14 cellular contexts compared by ENCODE assay signal in the genomic region with DNA sequence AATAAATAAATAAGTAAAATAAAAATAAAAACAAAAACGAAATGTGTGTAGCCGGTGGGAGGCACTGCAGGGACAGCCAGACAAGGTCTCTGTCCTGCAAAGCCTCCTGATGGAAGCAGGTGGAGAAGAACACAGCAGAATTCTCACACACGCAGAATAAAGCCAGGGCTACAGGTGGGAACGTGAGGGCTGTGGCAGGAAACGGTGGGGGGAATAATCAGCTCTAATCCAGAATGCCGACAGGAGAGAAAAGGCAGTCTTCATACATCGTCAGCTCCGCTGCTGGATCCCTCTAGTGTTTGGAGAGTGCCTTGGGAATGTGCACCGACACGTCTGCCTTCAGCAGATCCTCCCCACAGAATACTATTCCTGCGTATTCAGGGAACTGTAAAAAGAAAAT. TPM values are rescaled to one million over a fixed set of nuclear protein-coding genes. Genes with fewer than 3 reads are reported as not detected.
DNase-seq lines count a peak whose midpoint lies in the region; ATAC-seq and TF ChIP-seq lines count a peak whose summit lies in the region.
"Had no signal": no experiment of that assay in that cellular context is flagged by ENCODE, and none has a peak within 500 bp of the region (broad histone marks: within the 10 kb centered on the region; RNA-seq: fewer than 3 reads in every experiment).

No MANE protein-coding gene starts in this region.

- no peak overlapping the region for H2BK20ac ChIP-seq in H9 (ENCODE audit: low read depth, low read length, poor library complexity, severe bottlenecking)

- H3K79me1 ChIP-seq in H9 (ENCODE audit: insufficient read depth, low read depth, low read length, poor library complexity, severe bottlenecking): no peaks in the 10 kb centered on the region

- no peak overlapping the region for H2BK120ac ChIP-seq in H9 (ENCODE audit: low read depth, low read length, poor library complexity, severe bottlenecking)

- no peak overlapping the region for H2AFZ ChIP-seq in H9 (ENCODE audit: low read length)
- no peak overlapping the region for H2AFZ ChIP-seq in hepatocyte

- no peak overlapping the region for H3K18ac ChIP-seq in H9 (ENCODE audit: insufficient read length, low read depth, low read length)

- no peak overlapping the region for H2AK5ac ChIP-seq in H9 (ENCODE audit: insufficient read length, low read length)

- H3K4me1 Mint-ChIP-seq in H9: peaks cover 0 to 3% of the 10 kb centered on the region in 2 experiments; a peak in 1 of 4 replicates
- peaks cover 7% of the 10 kb centered on the region for H3K4me1 Mint-ChIP-seq in stimulated activated naive CD8-positive, alpha-beta T cell treated with anti-CD3 and anti-CD28 coated beads, Interleukin-15, amount 100 ng/mL, for 72 hours

- no peak overlapping the region for H3T11ph ChIP-seq in H9 (ENCODE audit: low read length)

- H3K36me3 Mint-ChIP-seq in H9 (ENCODE audit: insufficient read depth in 1 of 3, low read depth in 3 of 3): no peaks in the 10 kb centered on the region

- no peak for ATAC-seq in stimulated activated naive CD8-positive, alpha-beta T cell treated with anti-CD3 and anti-CD28 coated beads, Interleukin-15, amount 100 ng/mL, for 72 hours
- no peak for ATAC-seq in GM18907 (IDR thresholded peaks at IDR 0.05; ENCODE audit: unreplicated experiment)

- no peak overlapping the region for H3K9ac ChIP-seq in H9 (ENCODE audit: extremely low read depth, insufficient read length, low read length)

- no peak overlapping the region for H2BK15ac ChIP-seq in H9 (ENCODE audit: low read depth, low read length)

- no peak overlapping the region for H3K14ac ChIP-seq in H9 (ENCODE audit: insufficient read depth, low read length)

- no peak for TF ChIP-seq EP300 in esophagus muscularis mucosa (IDR thresholded peaks at IDR 0.05)

- H3K27ac ChIP-seq in H9 (ENCODE audit: insufficient read length, low read depth, low read length) (no peak overlapping the region), WERI-Rb-1 (no peak overlapping the region), hepatocyte (no peak overlapping the region), esophagus muscularis mucosa (replicated peaks in 1 of 4) (no peak overlapping the region), adrenal gland (no peak overlapping the region)
- H3K27ac ChIP-seq: transverse colon had no signal

- no peak overlapping the region for H4K91ac ChIP-seq in H9 (ENCODE audit: insufficient read length, low read depth, low read length)

- H3K4me3 Mint-ChIP-seq in H9: no peak overlapping the region; a peak in 1 of 5 replicates
- H3K4me3 Mint-ChIP-seq in stimulated activated naive CD8-positive, alpha-beta T cell treated with anti-CD3 and anti-CD28 coated beads, Interleukin-15, amount 100 ng/mL, for 72 hours: no peak overlapping the region
- H3K4me3 Mint-ChIP-seq: activated naive CD4-positive, alpha-beta T cell treated with anti-CD3 and anti-CD28 coated beads for 36 hours had no signal

- no peak overlapping the region for H3K4me2 ChIP-seq in H9 (ENCODE audit: insufficient read depth, insufficient read length, low read length)
- peak overlapping the region; percentile 19 for H3K4me2 ChIP-seq in hepatocyte

- H3K79me2 ChIP-seq in H9 (ENCODE audit: insufficient read depth, low read length) (no peaks in the 10 kb centered on the region), hepatocyte (no peaks in the 10 kb centered on the region)

- H3K9me3 ChIP-seq in H9 (ENCODE audit: control insufficient read depth, low read depth, low read length) (no peaks in the 10 kb centered on the region), WERI-Rb-1 (ENCODE audit: severe bottlenecking) (no peaks in the 10 kb centered on the region), hepatocyte (ENCODE audit: low read depth) (no peaks in the 10 kb centered on the region), esophagus muscularis mucosa (no peaks in the 10 kb centered on the region), adrenal gland (replicated peaks in 1 of 3) (no peaks in the 10 kb centered on the region)
- H3K9me3 ChIP-seq: transverse colon had no signal

- H3K27ac Mint-ChIP-seq in H9: peak overlapping the region in 1 of 3 experiments; percentile 43; a peak in 2 of 7 replicates
- H3K27ac Mint-ChIP-seq in stimulated activated naive CD8-positive, alpha-beta T cell treated with anti-CD3 and anti-CD28 coated beads, Interleukin-15, amount 100 ng/mL, for 72 hours: no peak overlapping the region
- H3K27ac Mint-ChIP-seq: activated naive CD4-positive, alpha-beta T cell treated with anti-CD3 and anti-CD28 coated beads for 36 hours had no signal

- no peaks in the 10 kb centered on the region for H3K4me1 ChIP-seq in H9 (ENCODE audit: insufficient read depth, low read length)
- H3K4me1 ChIP-seq in hepatocyte (ENCODE audit: insufficient read depth): no peaks in the 10 kb centered on the region
- H3K4me1 ChIP-seq in esophagus muscularis mucosa: no peaks in the 10 kb centered on the region
- H3K4me1 ChIP-seq in adrenal gland (replicated peaks in 1 of 2): no peaks in the 10 kb centered on the region
- H3K4me1 ChIP-seq: transverse colon had no signal

- no peaks in the 10 kb centered on the region for H3K9me3 Mint-ChIP-seq in H9
- no peaks in the 10 kb centered on the region for H3K9me3 Mint-ChIP-seq in stimulated activated naive CD8-positive, alpha-beta T cell treated with anti-CD3 and anti-CD28 coated beads, Interleukin-15, amount 100 ng/mL, for 72 hours
- H3K9me3 Mint-ChIP-seq: activated naive CD4-positive, alpha-beta T cell treated with anti-CD3 and anti-CD28 coated beads for 36 hours had no signal

- no peak overlapping the region for H3K23ac ChIP-seq in H9 (ENCODE audit: insufficient read length, low read depth, low read length)

- intact Hi-C loops in esophagus muscularis mucosa (cut with DNase I) (no loop called here), adrenal gland (cut with DNase I) (no loop called here)

- no peak overlapping the region for H2BK5ac ChIP-seq in H9 (ENCODE audit: insufficient read length, low read length)

- no peaks in the 10 kb centered on the region for H3K36me3 ChIP-seq in WERI-Rb-1
- H3K36me3 ChIP-seq in hepatocyte (replicated peaks; ENCODE audit: insufficient read depth, low read depth): no peaks in the 10 kb centered on the region
- H3K36me3 ChIP-seq in esophagus muscularis mucosa: no peaks in the 10 kb centered on the region
- H3K36me3 ChIP-seq in adrenal gland (replicated peaks in 1 of 2): no peaks in the 10 kb centered on the region
- H3K36me3 ChIP-seq: transverse colon had no signal

- WGBS in H9 (ENCODE audit: extremely low coverage, insufficient read length, low lambda C conversion rate): no CpG with 5 or more reads among the region's 11 CpGs
- 37% methylated on average over 11 of the region's 11 CpGs for WGBS in hepatocyte (ENCODE audit: low lambda C conversion rate, missing lambda C conversion rate)
- WGBS in esophagus muscularis mucosa: 54% methylated on average over 11 of the region's 11 CpGs
- WGBS in adrenal gland, 4 donors: 61 to 76% (median 66%) methylated on average over 11 of the region's 11 CpGs

- no peaks in the 10 kb centered on the region for H3K23me2 ChIP-seq in H9 (ENCODE audit: insufficient read length, low read depth, low read length, poor library complexity, severe bottlenecking)

- CTCF ChIA-PET in AG04449 (lab: Yijun Ruan, JAX): interaction anchor here (0.9 to 1.3 kb wide), 2 partner anchors 27 to 98 kb away, joined by 3 to 5 read pairs; no protein-coding TSS in a partner anchor

- H3K4me3 ChIP-seq in AG04449 (ENCODE audit: low read depth, low read length) (no peak overlapping the region), WERI-Rb-1 (ENCODE audit: low read depth, low read length) (peak overlapping the region; percentile 1; the same call in 1 of the 2 replicates), hepatocyte (no peak overlapping the region), esophagus muscularis mucosa (no peak overlapping the region), adrenal gland (no peak overlapping the region)
- H3K4me3 ChIP-seq: transverse colon had no signal

- DNase-seq in AG04449 (ENCODE audit: low read depth, low spot score) (no peak), H9 (peak; percentile 53), WERI-Rb-1 (peak; percentile 59), hepatocyte (ENCODE audit: low spot score) (peak; percentile 43), esophagus muscularis mucosa (ENCODE audit: extremely low spot score) (no peak), adrenal gland (no peak)
- no peak for DNase-seq in stimulated activated naive CD8-positive, alpha-beta T cell treated with anti-CD3 and anti-CD28 coated beads, Interleukin-15, amount 100 ng/mL, for 72 hours
- DNase-seq: activated CD4-positive, alpha-beta T cell treated with anti-CD3 and anti-CD28 coated beads, Interleukin-2, amount 50 U/mL, for 1 hour; activated naive CD4-positive, alpha-beta T cell treated with anti-CD3 and anti-CD28 coated beads for 36 hours; C1 segment of cervical spinal cord; effector memory CD4-positive, alpha-beta T cell; NCI-H446 treated with DMSO at 0.1 percent for 48 hours; transverse colon had no signal

- no peak for TF ChIP-seq POLR2A in esophagus muscularis mucosa (IDR thresholded peaks at IDR 0.05; ENCODE audit: low read depth)
- TF ChIP-seq POLR2A in adrenal gland (IDR thresholded peaks at IDR 0.05): no peak

- no peaks in the 10 kb centered on the region; the same call in 1 of the 2 replicates for H3K27me3 Mint-ChIP-seq in H9 (ENCODE audit: low read depth)
- H3K27me3 Mint-ChIP-seq in stimulated activated naive CD8-positive, alpha-beta T cell treated with anti-CD3 and anti-CD28 coated beads, Interleukin-15, amount 100 ng/mL, for 72 hours: no peaks in the 10 kb centered on the region

- H2BK12ac ChIP-seq in H9 (ENCODE audit: insufficient read length, low read depth, low read length): no peak overlapping the region

- no peak overlapping the region for H3K4ac ChIP-seq in H9 (ENCODE audit: low read depth, low read length)

- no peaks in the 10 kb centered on the region for H3K27me3 ChIP-seq in H9 (ENCODE audit: insufficient read depth, low read length)
- no peaks in the 10 kb centered on the region for H3K27me3 ChIP-seq in WERI-Rb-1 (ENCODE audit: insufficient read depth, low read depth, severe bottlenecking)
- no peaks in the 10 kb centered on the region for H3K27me3 ChIP-seq in hepatocyte
- H3K27me3 ChIP-seq in esophagus muscularis mucosa: peaks cover 0 to 4% (median 0%) of the 10 kb centered on the region in 4 donors
- H3K27me3 ChIP-seq in adrenal gland: no peaks in the 10 kb centered on the region
- H3K27me3 ChIP-seq: transverse colon had no signal

- no peak overlapping the region for H4K8ac ChIP-seq in H9 (replicated peaks; ENCODE audit: insufficient read length, low read depth, low read length)

- no peak overlapping the region for H4K5ac ChIP-seq in H9 (ENCODE audit: insufficient read length, low read depth, low read length)

- POLR2A ChIA-PET in AG04449 (lab: Yijun Ruan, JAX): no interaction called here

- TF ChIP-seq CTCF in AG04449 (IDR thresholded peaks at IDR 0.05; ENCODE audit: insufficient read depth, low read length, missing control alignments) (peak; percentile 34), H9 (conservative IDR thresholded peaks at IDR 0.05) (peak; percentile 43; the same call in 2 of the 3 replicates), WERI-Rb-1 (IDR thresholded peaks at IDR 0.05; ENCODE audit: low read depth, low read length) (peak; percentile 46), hepatocyte (IDR thresholded peaks at IDR 0.05; ENCODE audit: poor library complexity) (peak; percentile 23), esophagus muscularis mucosa (IDR thresholded peaks at IDR 0.05) (no peak), adrenal gland (IDR thresholded peaks at IDR 0.05) (no peak)

- no peaks in the 10 kb centered on the region for H4K20me1 ChIP-seq in H9 (ENCODE audit: control insufficient read depth, insufficient read depth, insufficient read length)
- no peaks in the 10 kb centered on the region for H4K20me1 ChIP-seq in hepatocyte (ENCODE audit: insufficient read depth, poor library complexity, severe bottlenecking)

- H3K56ac ChIP-seq in H9 (ENCODE audit: insufficient read length, low read depth, low read length): no peak overlapping the region

- no peaks in the 10 kb centered on the region for H3K9me2 ChIP-seq in hepatocyte (replicated peaks; ENCODE audit: insufficient read depth)

RNA-seq across cellular contexts. Expression of gene SNX8, which starts 6.8 kb away (rescaled TPM):
- total RNA-seq in H9 (2021): 40.6 and 45.6 TPM in 2 replicates
- 24.7 and 32.0 TPM in 2 replicates for total RNA-seq in hepatocyte
- 81.4 and 98.0 TPM in 2 replicates for polyA plus RNA-seq in hepatocyte
- 1 to 10 TPM; 6.8 to 9.9 (median 8.7) TPM for total RNA-seq in esophagus muscularis mucosa
- 10 to 100 TPM in 7 of 8 donors, 1 to 10 TPM in 1; 8.8 to 40.5 (median 25.9) TPM for total RNA-seq in adrenal gland
- 10 to 100 TPM; 13.5 to 39.0 (median 37.2) TPM for polyA plus RNA-seq in adrenal gland

RNA-seq across cellular contexts. Expression of gene EIF3B, which starts 33.6 kb away (rescaled TPM):
- total RNA-seq in H9 (2021) (337 and 343 TPM in 2 replicates), hepatocyte (122 and 131 TPM in 2 replicates), esophagus muscularis mucosa (100 to 1,000 TPM; 105 to 155 (median 128) TPM), adrenal gland (100 to 1,000 TPM in 6 of 8 donors, 10 to 100 TPM in 2; 81.4 to 149 (median 110) TPM)
- polyA plus RNA-seq in hepatocyte (139 and 145 TPM in 2 replicates), adrenal gland (100 to 1,000 TPM; 107 to 183 (median 107) TPM)

Comparison
In these comparisons a context has a peak if more than half of its experiments do, and no peak if none do; other contexts are left out.
1. DNase-seq: peak in H9 (single experiment), WERI-Rb-1 (single experiment) and hepatocyte (single experiment); none in AG04449 (single experiment), stimulated activated naive CD8-positive, alpha-beta T cell treated with anti-CD3 and anti-CD28 coated beads, Interleukin-15, amount 100 ng/mL, for 72 hours (0 of 2), esophagus muscularis mucosa (single experiment) and adrenal gland (0 of 7).
2. CTCF ChIP-seq: peak in AG04449 (single experiment), H9 (single experiment), WERI-Rb-1 (single experiment) and hepatocyte (single experiment); none in esophagus muscularis mucosa (0 of 3) and adrenal gland (0 of 6).